In genomic region chr6:125067552-125067951, GRCh38 we compare ENCODE assay signal across 25 cellular contexts.
"Had no signal": no experiment of that assay in that cellular context is flagged by ENCODE, and none has a peak within 500 bp of the region (broad histone marks: within the 10 kb centered on the region; RNA-seq: fewer than 3 reads in every experiment).

No MANE protein-coding gene starts in this region.

- H3K27me3 Mint-ChIP-seq: activated CD4-positive, alpha-beta memory T cell treated with anti-CD3 and anti-CD28 coated beads, Interleukin-2, amount 10 ng/mL, durations not matched to agents 7 days and 5 days; activated naive CD8-positive, alpha-beta T cell treated with anti-CD3 and anti-CD28 coated beads, Interleukin-2, amount 50 U/mL, for 24 hours; memory B cell; naive thymus-derived CD8-positive, alpha-beta T cell had no signal

- H3K4me2 ChIP-seq: hepatocyte had no signal

- DNase-seq: activated effector memory CD4-positive, alpha-beta T cell treated with anti-CD3 and anti-CD28 coated beads, Interleukin-2, amount 50 U/mL, for 16 hours; activated naive CD8-positive, alpha-beta T cell treated with anti-CD3 and anti-CD28 coated beads, Interleukin-2, amount 50 U/mL, for 24 hours; amygdala; cerebellar nuclear complex; colonic mucosa; effector CD8-positive, alpha-beta T cell; kidney; occipital lobe; psoas muscle; spleen; tibial artery; upper lobe of right lung had no signal

- H3K4me3 Mint-ChIP-seq: activated CD4-positive, alpha-beta memory T cell treated with anti-CD3 and anti-CD28 coated beads, Interleukin-2, amount 10 ng/mL, durations not matched to agents 7 days and 5 days; activated CD4-positive, alpha-beta T cell treated with anti-CD3 and anti-CD28 coated beads, Interleukin-2, amount 10 ng/mL, durations not matched to agents 7 days and 5 days; activated naive CD4-positive, alpha-beta T cell treated with anti-CD3 and anti-CD28 coated beads, Interleukin-2, amount 10 ng/mL, durations not matched to agents 7 days and 5 days; activated naive CD8-positive, alpha-beta T cell treated with anti-CD3 and anti-CD28 coated beads, Interleukin-2, amount 50 U/mL, for 24 hours; memory B cell; naive thymus-derived CD8-positive, alpha-beta T cell; neural crest cell had no signal

- H3K27me3 ChIP-seq: colonic mucosa, gastroesophageal sphincter, hepatocyte, right atrium auricular region, spleen, suprapubic skin, tibial artery, upper lobe of right lung had no signal

- H2AFZ ChIP-seq: hepatocyte, parathyroid adenoma had no signal

- H3K36me3 Mint-ChIP-seq: activated naive CD4-positive, alpha-beta T cell treated with anti-CD3 and anti-CD28 coated beads, Interleukin-2, amount 10 ng/mL, durations not matched to agents 7 days and 5 days; memory B cell; naive thymus-derived CD8-positive, alpha-beta T cell had no signal

- H3K4me3 ChIP-seq: colonic mucosa, gastroesophageal sphincter, hepatocyte, psoas muscle, right atrium auricular region, spleen, suprapubic skin, tibial artery, upper lobe of right lung had no signal

- H3K36me3 ChIP-seq: colonic mucosa, right atrium auricular region, spleen, suprapubic skin, tibial artery, upper lobe of right lung had no signal

- H3K79me2 ChIP-seq: hepatocyte had no signal

- H3K9me3 Mint-ChIP-seq: activated CD4-positive, alpha-beta T cell treated with anti-CD3 and anti-CD28 coated beads, Interleukin-2, amount 10 ng/mL, durations not matched to agents 7 days and 5 days; activated naive CD4-positive, alpha-beta T cell treated with anti-CD3 and anti-CD28 coated beads, Interleukin-2, amount 10 ng/mL, durations not matched to agents 7 days and 5 days; activated naive CD8-positive, alpha-beta T cell treated with anti-CD3 and anti-CD28 coated beads, Interleukin-2, amount 50 U/mL, for 24 hours; memory B cell; naive thymus-derived CD8-positive, alpha-beta T cell; neural crest cell had no signal

- H3K4me1 ChIP-seq: colonic mucosa, gastroesophageal sphincter, psoas muscle, right atrium auricular region, suprapubic skin, tibial artery, upper lobe of right lung had no signal

- H3K4me1 Mint-ChIP-seq: activated naive CD4-positive, alpha-beta T cell treated with anti-CD3 and anti-CD28 coated beads, Interleukin-2, amount 10 ng/mL, durations not matched to agents 7 days and 5 days; activated naive CD8-positive, alpha-beta T cell treated with anti-CD3 and anti-CD28 coated beads, Interleukin-2, amount 50 U/mL, for 24 hours; memory B cell; neural crest cell had no signal

- H3K27ac Mint-ChIP-seq: activated CD4-positive, alpha-beta memory T cell treated with anti-CD3 and anti-CD28 coated beads, Interleukin-2, amount 10 ng/mL, durations not matched to agents 7 days and 5 days; activated CD4-positive, alpha-beta T cell treated with anti-CD3 and anti-CD28 coated beads, Interleukin-2, amount 10 ng/mL, durations not matched to agents 7 days and 5 days; activated naive CD4-positive, alpha-beta T cell treated with anti-CD3 and anti-CD28 coated beads, Interleukin-2, amount 10 ng/mL, durations not matched to agents 7 days and 5 days; activated naive CD8-positive, alpha-beta T cell treated with anti-CD3 and anti-CD28 coated beads, Interleukin-2, amount 50 U/mL, for 24 hours; memory B cell; naive thymus-derived CD8-positive, alpha-beta T cell had no signal

- H3K9ac ChIP-seq: parathyroid adenoma had no signal

- H3K27ac ChIP-seq: colonic mucosa, gastroesophageal sphincter, hepatocyte, parathyroid adenoma, psoas muscle, right atrium auricular region, spleen, suprapubic skin, tibial artery, upper lobe of right lung, VCaP had no signal

- H3K9me3 ChIP-seq: colonic mucosa, gastroesophageal sphincter, psoas muscle, right atrium auricular region, spleen, suprapubic skin, tibial artery, upper lobe of right lung had no signal

- ATAC-seq: activated CD4-positive, CD25-positive, alpha-beta regulatory T cell treated with anti-CD3 and anti-CD28 coated beads, Interleukin-2, amount 50 U/mL, for 24 hours; gastroesophageal sphincter; psoas muscle had no signal
